In the genomic region with DNA sequence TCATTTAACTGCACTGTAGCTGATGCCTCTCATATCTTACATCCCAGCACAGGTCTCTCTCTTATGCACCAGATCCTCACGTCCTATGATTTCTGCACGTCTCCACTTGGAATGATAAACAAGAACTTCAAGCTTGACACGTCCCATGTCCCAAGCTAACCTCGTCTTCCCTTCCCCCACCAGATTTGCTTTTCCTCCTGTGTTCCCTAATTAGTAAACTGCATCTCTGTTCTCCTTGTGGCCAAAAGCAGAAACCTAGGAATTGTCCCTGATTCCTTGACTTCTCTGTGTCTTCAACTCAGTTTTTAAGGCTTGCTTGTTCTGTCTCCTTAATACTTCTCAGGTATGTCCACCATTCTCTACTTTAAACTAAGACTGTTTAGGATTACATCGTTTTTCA, we compare ENCODE assay signal across 1 cellular context.
TF ChIP-seq lines count a peak whose summit lies in the region.

No MANE protein-coding gene starts in this region.

TF ChIP-seq in A549, 52 proteins besides CTCF, POLR2A, EP300 and RAD21 (continued from another document):
- no peak for TF ChIP-seq USF2 (IDR thresholded peaks at IDR 0.05)
- TF ChIP-seq RNF2 (IDR thresholded peaks at IDR 0.05; ENCODE audit: borderline replicate concordance, low read depth): no peak
TF ChIP-seq in A549: peak in this region for 0.
